ENCODE assay signal across 1 cellular context in genomic region chr21:45410151-45410864, GRCh38.
TF ChIP-seq lines count a peak whose summit lies in the region.

No MANE protein-coding gene starts in this region.

TF ChIP-seq in HepG2, 621 proteins besides CTCF, POLR2A, EP300 and RAD21 (continued from another document and continues in another):
- TF ChIP-seq MNT (IDR thresholded peaks at IDR 0.05) (peak; percentile 22; the same call in 1 of the 2 replicates), SNAPC4 (CRISPR knock-in tag; IDR thresholded peaks at IDR 0.05) (peak; percentile 64; the same call in 1 of the 2 replicates), ZNF800 (CRISPR knock-in tag; IDR thresholded peaks at IDR 0.05) (0 out of 2 replicates have a peak, but pooled peaks have one; percentile 63), RFX3 (CRISPR knock-in tag; IDR thresholded peaks at IDR 0.05) (no peak), ZNF282 (IDR thresholded peaks at IDR 0.05; ENCODE audit: partially characterized antibody) (no peak), NKX3-1 (CRISPR knock-in tag; IDR thresholded peaks at IDR 0.05) (no peak), TGIF2 (CRISPR knock-in tag; IDR thresholded peaks at IDR 0.05) (no peak; the same call in 1 of the 2 replicates), RBAK (CRISPR knock-in tag; IDR thresholded peaks at IDR 0.05) (no peak), ZNF768 (CRISPR knock-in tag; IDR thresholded peaks at IDR 0.05) (no peak; the same call in 1 of the 2 replicates), ZNF121 (CRISPR knock-in tag; IDR thresholded peaks at IDR 0.05) (no peak), RBM39 (IDR thresholded peaks at IDR 0.05; ENCODE audit: low read depth, low read length, poor library complexity, severe bottlenecking) (no peak), PHF8 (CRISPR knock-in tag; IDR thresholded peaks at IDR 0.05) (peak; percentile 40), ZNF138 (CRISPR knock-in tag; IDR thresholded peaks at IDR 0.05; ENCODE audit: low read depth) (no peak), KDM1A (CRISPR knock-in tag; IDR thresholded peaks at IDR 0.05) (no peak), CEBPG (CRISPR knock-in tag; IDR thresholded peaks at IDR 0.05) (no peak; the same call in 1 of the 2 replicates), ZNF704 (CRISPR knock-in tag; IDR thresholded peaks at IDR 0.05; ENCODE audit: borderline replicate concordance) (no peak), CC2D1A (CRISPR knock-in tag; IDR thresholded peaks at IDR 0.05) (no peak), ZNF687 (CRISPR knock-in tag; IDR thresholded peaks at IDR 0.05) (peak; percentile 82), ZNF710 (CRISPR knock-in tag; IDR thresholded peaks at IDR 0.05; ENCODE audit: borderline replicate concordance) (peak; percentile 22; the same call in 1 of the 2 replicates), ZNF83 (CRISPR knock-in tag; IDR thresholded peaks at IDR 0.05; ENCODE audit: borderline replicate concordance) (no peak), MATR3 (CRISPR knock-in tag; IDR thresholded peaks at IDR 0.05) (no peak), PTBP1 (IDR thresholded peaks at IDR 0.05; ENCODE audit: low read depth, low read length, poor library complexity, severe bottlenecking) (no peak), THYN1 (CRISPR knock-in tag; IDR thresholded peaks at IDR 0.05; ENCODE audit: borderline replicate concordance, low read depth) (no peak), DPF2 (CRISPR knock-in tag; IDR thresholded peaks at IDR 0.05; ENCODE audit: borderline replicate concordance, low read depth) (no peak), SKI (IDR thresholded peaks at IDR 0.05; ENCODE audit: partially characterized antibody) (peak; percentile 44), GABPB1 (CRISPR knock-in tag; IDR thresholded peaks at IDR 0.05) (peak; percentile 67; the same call in 1 of the 2 replicates), MBD4 (IDR thresholded peaks at IDR 0.05; ENCODE audit: borderline replicate concordance, low read length) (no peak), ZNF639 (CRISPR knock-in tag; conservative IDR thresholded peaks at IDR 0.05) (no peak), TRIM24 (CRISPR knock-in tag; IDR thresholded peaks at IDR 0.05) (no peak), PRDM10 (CRISPR knock-in tag; IDR thresholded peaks at IDR 0.05; ENCODE audit: low read depth) (no peak; the same call in 1 of the 2 replicates), ZNF839 (CRISPR knock-in tag; IDR thresholded peaks at IDR 0.05; ENCODE audit: borderline replicate concordance) (0 out of 2 replicates have a peak, but pooled peaks have one; percentile 21), KLF13 (CRISPR knock-in tag; IDR thresholded peaks at IDR 0.05) (no peak; the same call in 1 of the 2 replicates), TRIM22 (IDR thresholded peaks at IDR 0.05) (no peak)
